Comparison of ENCODE assay signal across 18 cellular contexts in the genomic region with DNA sequence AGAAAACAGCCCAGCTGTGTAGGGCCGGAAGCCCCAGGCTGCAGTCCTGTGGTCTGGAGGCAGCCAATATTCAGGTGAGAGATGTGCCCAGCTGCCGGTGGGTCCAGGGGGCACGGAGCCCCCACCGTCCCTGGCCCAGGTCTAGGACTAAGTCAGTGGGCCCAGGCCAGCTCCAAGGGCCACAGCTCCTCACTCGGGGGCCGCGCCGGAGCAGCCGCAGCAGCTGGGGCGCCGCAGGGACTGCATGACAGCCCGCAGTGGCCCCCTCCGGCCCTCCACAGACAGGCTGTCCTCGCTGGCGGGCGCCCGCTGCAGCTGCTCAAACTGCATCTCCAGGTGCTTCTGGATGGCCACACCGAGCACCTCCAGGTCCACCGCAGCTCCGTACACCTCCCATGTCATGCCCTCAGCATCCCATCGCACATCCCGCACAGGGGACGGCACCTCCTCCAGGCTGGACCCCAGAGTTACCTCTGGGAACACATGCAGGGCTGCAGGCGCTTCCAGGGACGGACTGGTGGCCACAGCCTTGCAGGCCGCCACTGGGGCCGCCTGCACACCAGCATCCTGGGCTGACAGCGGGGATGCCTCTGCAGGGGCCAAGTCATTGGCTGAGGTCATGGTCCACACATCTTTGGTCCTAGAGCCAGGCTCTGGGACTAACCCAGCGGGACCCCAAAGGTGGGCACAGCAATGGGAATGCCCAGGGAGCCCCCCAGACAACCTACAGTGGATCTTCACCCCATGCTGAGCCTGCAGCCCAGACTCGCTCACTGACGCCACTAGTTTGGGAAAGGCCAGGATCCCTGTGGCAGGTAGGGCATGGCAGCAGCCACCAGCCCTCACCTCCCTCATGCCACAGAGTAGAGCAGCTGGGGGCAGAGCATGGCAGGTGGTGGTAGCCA. TPM values are rescaled to one million over a fixed set of nuclear protein-coding genes. Genes with fewer than 3 reads are reported as not detected.
DNase-seq lines count a peak whose midpoint lies in the region; ATAC-seq, FAIRE-seq and TF ChIP-seq lines count a peak whose summit lies in the region.
"Had no signal": no experiment of that assay in that cellular context is flagged by ENCODE, and none has a peak within 500 bp of the region (broad histone marks: within the 10 kb centered on the region; RNA-seq: fewer than 3 reads in every experiment).

No MANE protein-coding gene starts in this region.

- H3K27ac Mint-ChIP-seq in Calu3 (ENCODE audit: unreplicated experiment) = no peak overlapping the region
- H3K27ac Mint-ChIP-seq: activated T-cell treated with anti-CD3 and anti-CD28 coated beads, Interleukin-2, amount 50 U/mL, for 72 hours had no signal

- H3K27me3 ChIP-seq in RWPE2 (ENCODE audit: insufficient read depth, poor library complexity, severe bottlenecking) = no peaks in the 10 kb centered on the region

- no peak overlapping the region for H3K4me3 ChIP-seq in RWPE2 (ENCODE audit: severe bottlenecking)
- H3K4me3 ChIP-seq: heart right ventricle had no signal

- H3K4me1 Mint-ChIP-seq in Calu3 (ENCODE audit: low read depth, unreplicated experiment) = peaks cover 7% of the 10 kb centered on the region

- H3K36me3 Mint-ChIP-seq in Calu3 (ENCODE audit: insufficient read depth, unreplicated experiment) = no peaks in the 10 kb centered on the region

- no peak for TF ChIP-seq CTCF in Calu3 (IDR thresholded peaks at IDR 0.05; ENCODE audit: unreplicated experiment)
- TF ChIP-seq CTCF in RWPE2 (IDR thresholded peaks at IDR 0.05; ENCODE audit: poor library complexity, severe bottlenecking) = no peak
- TF ChIP-seq CTCF in D721Med (IDR thresholded peaks at IDR 0.05; ENCODE audit: insufficient read depth, missing control alignments) = no peak

- FAIRE-seq in D721Med (lab: Jason Lieb, UNC) = no peak
- FAIRE-seq: bronchial epithelial cell had no signal

- H3K27ac ChIP-seq in RWPE2 (ENCODE audit: poor library complexity, severe bottlenecking) (no peak overlapping the region), caudate nucleus (ENCODE audit: low read depth, low read length) (no peak overlapping the region)
- H3K27ac ChIP-seq: C4-2B, heart right ventricle, KMS-11 had no signal

- ATAC-seq in RWPE2 (ENCODE audit: low read depth) = no peak
- ATAC-seq: activated T-cell treated with anti-CD3 and anti-CD28 coated beads, Interleukin-2, amount 50 U/mL, for 72 hours had no signal

- no peak overlapping the region for H3K4me3 Mint-ChIP-seq in Calu3 (ENCODE audit: low read depth, unreplicated experiment)
- H3K4me3 Mint-ChIP-seq: activated T-cell treated with anti-CD3 and anti-CD28 coated beads, Interleukin-2, amount 50 U/mL, for 72 hours had no signal

- intact Hi-C loops in Calu3 (cut with micrococcal nuclease; ENCODE audit: unreplicated experiment) = no loop called here
- intact Hi-C loops in cardiac septum (cut with DNase I) = no loop called here
- intact Hi-C loops in posterior cingulate gyrus (cut with DNase I) = no loop called here

- H3K9me3 Mint-ChIP-seq in Calu3 (ENCODE audit: low read depth, unreplicated experiment) = no peaks in the 10 kb centered on the region
- H3K9me3 Mint-ChIP-seq: activated T-cell treated with anti-CD3 and anti-CD28 coated beads, Interleukin-2, amount 50 U/mL, for 72 hours had no signal

- no peaks in the 10 kb centered on the region for H3K4me1 ChIP-seq in RWPE2 (ENCODE audit: insufficient read depth, poor library complexity, severe bottlenecking)
- H3K4me1 ChIP-seq: heart right ventricle had no signal

- no TSS peak for BruUV-seq in Calu3 (replicated peaks; lab: Mats Ljungman, UMichigan)

- H3K27me3 Mint-ChIP-seq in Calu3 (ENCODE audit: unreplicated experiment) = no peaks in the 10 kb centered on the region

- H3K9me3 ChIP-seq in RWPE2 (ENCODE audit: severe bottlenecking) = no peaks in the 10 kb centered on the region
- H3K9me3 ChIP-seq: heart right ventricle had no signal

- CTCF ChIA-PET in Calu3 (lab: Charles Lee) = interaction anchor here (0.8 to 1.3 kb wide), 3 partner anchors 9 to 11 kb away, joined by 3 to 6 read pairs (median 6); no protein-coding TSS in a partner anchor

- no peaks in the 10 kb centered on the region for H3K36me3 ChIP-seq in RWPE2 (ENCODE audit: low read depth)
- H3K36me3 ChIP-seq: heart right ventricle had no signal

- DNase-seq in Calu3 (peak; percentile 4), RWPE2 (ENCODE audit: low spot score) (peak; percentile 82), cardiac septum (ENCODE audit: low spot score) (peak; percentile 79), posterior cingulate gyrus (peak; percentile 1 to 91 (median 14)), NCI-H510A treated with DMSO at 0.1 percent for 48 hours (lab: John Stamatoyannopoulos, UW) (no peak), D721Med (ENCODE audit: insufficient read length, low spot score) (no peak), caudate nucleus (lab: John Stamatoyannopoulos, UW) (no peak), iPS-NIHi7 (ENCODE audit: extremely low spot score) (no peak)
- DNase-seq: activated T-cell treated with anti-CD3 and anti-CD28 coated beads, Interleukin-2, amount 50 U/mL, for 72 hours; NCI-H187 treated with DMSO at 0.1 percent for 48 hours; NCI-H774 had no signal

RNA-seq across cellular contexts. Expression of a gene that starts 7.0 kb away (rescaled TPM):
- 9.5 and 12.8 TPM in 2 replicates for total RNA-seq in Calu3 (2022)
- total RNA-seq in cardiac septum = not detected
- total RNA-seq: activated T-cell treated with anti-CD3 and anti-CD28 coated beads, Interleukin-2, amount 50 U/mL, for 72 hours; G401; lung microvascular endothelial cell; pulmonary artery endothelial cell had no signal

RNA-seq across cellular contexts. Expression of a gene that starts 29.5 kb away (rescaled TPM):
- total RNA-seq in Calu3 (2022) = 1.5 and 2.2 TPM in 2 replicates
- 6.7 TPM for total RNA-seq in cardiac septum
- total RNA-seq: G401 had no signal

Comparison
In these comparisons a context has a peak if more than half of its experiments do, and no peak if none do; other contexts are left out.
1. DNase-seq: peak in Calu3 (single experiment), RWPE2 (single experiment), cardiac septum (single experiment) and posterior cingulate gyrus (10 of 10); none in NCI-H510A treated with DMSO at 0.1 percent for 48 hours (single experiment), D721Med (single experiment), caudate nucleus (0 of 61) and iPS-NIHi7 (single experiment).
2. RNA of a gene that starts 7.0 kb away (total RNA-seq): 9.5 to 12.8 TPM in Calu3; not detected in cardiac septum (single experiment); every median in the first group is over 10 times any median in the second.